In genomic region chr2:173523497-173523896, GRCh38 we compare ENCODE assay signal across 2 cellular contexts.
TF ChIP-seq lines count a peak whose summit lies in the region.

No MANE protein-coding gene starts in this region.

TF ChIP-seq in HEK293, 187 proteins besides CTCF, POLR2A, EP300 and RAD21:
- TF ChIP-seq MYNN (tag by site-specific recombination; IDR thresholded peaks at IDR 0.05; ENCODE audit: borderline replicate concordance) (peak; percentile 66; the same call in 1 of the 2 replicates), ZBTB11 (tag by site-specific recombination; conservative IDR thresholded peaks at IDR 0.05; ENCODE audit: low read depth) (no peak), ZBTB17 (tag by site-specific recombination; IDR thresholded peaks at IDR 0.05) (0 out of 2 replicates have a peak, but pooled peaks have one; percentile 14), ZNF707 (tag by site-specific recombination; IDR thresholded peaks at IDR 0.05) (no peak)

TF ChIP-seq in HEK293T, 16 proteins besides CTCF, POLR2A, EP300 and RAD21:
- TF ChIP-seq SUZ12 (IDR thresholded peaks at IDR 0.05) (no peak), FOXK2 (IDR thresholded peaks at IDR 0.05) (no peak), L3MBTL2 (conservative IDR thresholded peaks at IDR 0.05) (no peak), ZNF384 (IDR thresholded peaks at IDR 0.05) (no peak), NFRKB (IDR thresholded peaks at IDR 0.05) (no peak), FOXA1 (IDR thresholded peaks at IDR 0.05) (no peak), ARNT (IDR thresholded peaks at IDR 0.05) (no peak), SP1 (IDR thresholded peaks at IDR 0.05) (no peak), LEF1 (IDR thresholded peaks at IDR 0.05; ENCODE audit: borderline replicate concordance) (no peak), PKNOX1 (IDR thresholded peaks at IDR 0.05) (no peak), HDGF (IDR thresholded peaks at IDR 0.05; ENCODE audit: borderline replicate concordance) (no peak), ELF4 (IDR thresholded peaks at IDR 0.05) (no peak), BHLHE40 (IDR thresholded peaks at IDR 0.05; ENCODE audit: borderline replicate concordance) (no peak), CTBP1 (IDR thresholded peaks at IDR 0.05; ENCODE audit: borderline replicate concordance) (no peak), TARDBP (IDR thresholded peaks at IDR 0.05) (no peak), FOXM1 (IDR thresholded peaks at IDR 0.05; ENCODE audit: borderline replicate concordance) (no peak)
TF ChIP-seq in HEK293T: peak in this region for 0.
